ENCODE assay signal across 11 cellular contexts in the genomic region with DNA sequence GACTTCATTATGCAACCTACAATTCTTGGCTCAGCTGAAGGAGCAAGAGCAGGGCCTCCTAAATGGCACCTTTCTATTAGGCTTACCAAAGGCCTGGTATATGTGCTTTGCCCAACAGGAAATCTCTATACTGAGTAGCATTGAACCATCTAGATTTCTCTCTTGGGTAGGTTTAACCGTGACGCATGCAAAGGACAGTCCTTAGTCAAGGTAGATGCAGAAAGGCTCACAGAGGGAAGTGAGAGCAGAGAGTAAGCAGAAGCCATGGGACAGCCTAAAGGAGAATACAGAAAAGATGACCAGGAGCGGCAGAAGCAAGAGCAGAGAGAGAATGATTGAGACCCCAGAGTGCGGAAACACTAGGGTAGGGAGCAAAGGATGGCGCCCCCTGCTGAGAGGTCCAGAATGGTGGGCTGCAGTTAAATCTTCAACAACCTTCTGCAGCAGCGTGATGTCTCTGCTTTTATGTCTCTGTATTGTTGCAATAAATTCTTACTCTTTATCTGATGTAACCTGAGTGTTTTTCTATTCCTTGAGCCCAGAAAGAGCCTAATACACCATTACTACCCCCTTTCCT. TPM values are rescaled to one million over a fixed set of nuclear protein-coding genes. Genes with fewer than 3 reads are reported as not detected.
A peak's percentile ranks its signal among the peaks of the same experiment; 100 is the strongest.
DNase-seq lines count a peak whose midpoint lies in the region; ATAC-seq and TF ChIP-seq lines count a peak whose summit lies in the region.
"Had no signal": no experiment of that assay in that cellular context is flagged by ENCODE, and none has a peak within 500 bp of the region (broad histone marks: within the 10 kb centered on the region; RNA-seq: fewer than 3 reads in every experiment).

No MANE protein-coding gene starts in this region.

- no peak overlapping the region for H2AFZ ChIP-seq in PC-3 (ENCODE audit: low read length)

- DNase-seq in BE2C (peak; percentile 13), GM12865 (ENCODE audit: low read depth) (no peak), PC-3 (no peak), fibroblast of villous mesenchyme (ENCODE audit: low read depth) (no peak), NCI-H510A (lab: John Stamatoyannopoulos, UW) (no peak)
- no peak for DNase-seq in effector memory CD8-positive, alpha-beta T cell
- DNase-seq: NCI-H1436, nephron progenitor cell had no signal

- no peaks in the 10 kb centered on the region for H3F3A ChIP-seq in PC-3 (ENCODE audit: low read length, unreplicated experiment)

- no peak overlapping the region for H3K4me2 ChIP-seq in PC-3 (ENCODE audit: low read length)

- no peak overlapping the region for H3K27ac ChIP-seq in PC-3 (ENCODE audit: low read length)

- peaks cover 31 to 38% of the 10 kb centered on the region in 2 donors for H3K27me3 Mint-ChIP-seq in effector memory CD8-positive, alpha-beta T cell

- BruUV-seq in PC-3 (replicated peaks; lab: Mats Ljungman, UMichigan), result no TSS peak

- no peaks in the 10 kb centered on the region for H3K9me2 ChIP-seq in PC-3 (replicated peaks; ENCODE audit: low read length)

- no peaks in the 10 kb centered on the region for H3K9me3 Mint-ChIP-seq in effector memory CD8-positive, alpha-beta T cell
- H3K9me3 Mint-ChIP-seq: T-helper 2 cell treated with Interferon-gamma antibody and Interleukin-4, amounts not matched to agents 5 μg/mL and 100 μg/mL, for 36 hours had no signal

- no peaks in the 10 kb centered on the region for H3K4me1 ChIP-seq in BE2C
- peaks cover 17% of the 10 kb centered on the region for H3K4me1 ChIP-seq in PC-3 (ENCODE audit: insufficient read depth, low read length)

- ATAC-seq in PC-3 (no peak), GM21825 (IDR thresholded peaks at IDR 0.05; ENCODE audit: unreplicated experiment) (no peak), GM18907 (IDR thresholded peaks at IDR 0.05; ENCODE audit: unreplicated experiment) (no peak)
- no peak for ATAC-seq in effector memory CD8-positive, alpha-beta T cell (replicated peaks)

- no peak overlapping the region for H3K27ac Mint-ChIP-seq in effector memory CD8-positive, alpha-beta T cell
- H3K27ac Mint-ChIP-seq: nephron progenitor cell; T-helper 2 cell treated with Interferon-gamma antibody and Interleukin-4, amounts not matched to agents 5 μg/mL and 100 μg/mL, for 36 hours had no signal

- no peaks in the 10 kb centered on the region for H4K20me1 ChIP-seq in PC-3 (ENCODE audit: low read length)

- POLR2A ChIA-PET in PC-3 (lab: Charles Lee; ENCODE audit: unreplicated experiment), result no interaction called here

- CTCF ChIA-PET in PC-3 (lab: Charles Lee), result no interaction called here

- no peaks in the 10 kb centered on the region for H3K27me3 ChIP-seq in BE2C
- H3K27me3 ChIP-seq in PC-3 (ENCODE audit: low read length), result no peaks in the 10 kb centered on the region

- H3K9me3 ChIP-seq in BE2C (no peaks in the 10 kb centered on the region), PC-3 (ENCODE audit: low read length) (no peaks in the 10 kb centered on the region)

- TF ChIP-seq CTCF in BE2C (IDR thresholded peaks at IDR 0.05; ENCODE audit: low read depth, low read length), result peak; percentile 47
- peak; percentile 13 for TF ChIP-seq CTCF in GM12865 (IDR thresholded peaks at IDR 0.05; ENCODE audit: insufficient read depth, low read depth, low read length, missing control alignments)
- peak; percentile 46; the same call in 1 of the 2 replicates for TF ChIP-seq CTCF in PC-3 (conservative IDR thresholded peaks at IDR 0.05; ENCODE audit: low read depth, low read length)
- TF ChIP-seq CTCF in fibroblast of villous mesenchyme (IDR thresholded peaks at IDR 0.05; ENCODE audit: insufficient read depth, low read depth, low read length), result peak; percentile 27

- H3K79me2 ChIP-seq in PC-3 (ENCODE audit: low read length), result no peaks in the 10 kb centered on the region

- intact Hi-C loops in PC-3 (cut with micrococcal nuclease), result no loop called here

- H3K4me3 ChIP-seq in BE2C (ENCODE audit: low read depth, low read length) (no peak overlapping the region), GM12865 (ENCODE audit: low read depth, low read length) (no peak overlapping the region), PC-3 (ENCODE audit: low read length) (no peak overlapping the region), fibroblast of villous mesenchyme (ENCODE audit: low read depth, low read length) (no peak overlapping the region)

- H3K4me3 Mint-ChIP-seq in effector memory CD8-positive, alpha-beta T cell, result no peak overlapping the region
- H3K4me3 Mint-ChIP-seq: nephron progenitor cell; T-helper 2 cell treated with Interferon-gamma antibody and Interleukin-4, amounts not matched to agents 5 μg/mL and 100 μg/mL, for 36 hours had no signal

- no peaks in the 10 kb centered on the region for H3K36me3 Mint-ChIP-seq in effector memory CD8-positive, alpha-beta T cell (ENCODE audit: insufficient read depth)

- no peak overlapping the region for H3K9ac ChIP-seq in PC-3 (ENCODE audit: low read length)

- peaks cover 2% of the 10 kb centered on the region; the same call in 1 of the 2 replicates for H3K36me3 ChIP-seq in BE2C
- no peaks in the 10 kb centered on the region for H3K36me3 ChIP-seq in PC-3 (ENCODE audit: low read depth, low read length)

- peaks cover 0 to 3% of the 10 kb centered on the region in 2 donors for H3K4me1 Mint-ChIP-seq in effector memory CD8-positive, alpha-beta T cell (ENCODE audit: low read depth in 2 of 2)

RNA-seq across cellular contexts. Expression of a gene that starts 4.7 kb away (rescaled TPM):
- polyA plus RNA-seq in BE2C (2012; ENCODE audit: insufficient read depth, insufficient read length, low read depth), result 14.4 TPM
- total RNA-seq in PC-3 (2014; rRNA removed) (31.1 and 39.7 TPM in 2 replicates), fibroblast of villous mesenchyme (23.3 and 24.5 TPM in 2 replicates)

RNA-seq across cellular contexts. Expression of a gene that starts 24.2 kb away (rescaled TPM):
- 15.1 TPM for polyA plus RNA-seq in BE2C (2012; ENCODE audit: insufficient read depth, insufficient read length, low read depth)
- 18.8 and 19.9 TPM in 2 replicates for total RNA-seq in PC-3 (2014; rRNA removed)
- total RNA-seq in fibroblast of villous mesenchyme, result 25.8 and 35.4 TPM in 2 replicates

RNA-seq across cellular contexts. Expression of a gene that starts 58.1 kb away (rescaled TPM):
- not detected for polyA plus RNA-seq in BE2C (2012; ENCODE audit: insufficient read depth, insufficient read length, low read depth)
- total RNA-seq in PC-3 (2014; rRNA removed) (not detected in 2 replicates), fibroblast of villous mesenchyme (under 0.01 TPM in 1 of 2 replicates, not detected in the other)
